ENCODE assay signal across 25 cellular contexts in genomic region chr3:10253731-10254130, GRCh38. TPM values are rescaled to one million over a fixed set of nuclear protein-coding genes. Genes with fewer than 3 reads are reported as not detected.
DNase-seq lines count a peak whose midpoint lies in the region; ATAC-seq and TF ChIP-seq lines count a peak whose summit lies in the region.
"Had no signal": no experiment of that assay in that cellular context is flagged by ENCODE, and none has a peak within 500 bp of the region (broad histone marks: within the 10 kb centered on the region; RNA-seq: fewer than 3 reads in every experiment).

No MANE protein-coding gene starts in this region.

- intact Hi-C loops in activated naive CD4-positive, alpha-beta T cell treated with anti-CD3 and anti-CD28 coated beads for 36 hours (cut with micrococcal nuclease): no loop called here

- H3K79me2 ChIP-seq in H9 (ENCODE audit: insufficient read depth, low read length): peaks cover 14% of the 10 kb centered on the region; the same call in 1 of the 2 replicates

- no peaks in the 10 kb centered on the region for H3K9me3 Mint-ChIP-seq in activated naive CD4-positive, alpha-beta T cell treated with anti-CD3 and anti-CD28 coated beads for 36 hours
- H3K9me3 Mint-ChIP-seq in activated naive CD4-positive, alpha-beta T cell treated with anti-CD3 and anti-CD28 coated beads, Interleukin-2, amount 50 U/mL, for 72 hours: peaks cover 0 to 4% of the 10 kb centered on the region in 2 donors
- H3K9me3 Mint-ChIP-seq in IgD-negative memory B cell (no peaks in the 10 kb centered on the region), progenitor cell of endocrine pancreas (ENCODE audit: low read depth) (no peaks in the 10 kb centered on the region), H9 (no peaks in the 10 kb centered on the region)
- H3K9me3 Mint-ChIP-seq in effector memory CD8-positive, alpha-beta T cell: no peaks in the 10 kb centered on the region
- H3K9me3 Mint-ChIP-seq: activated B cell treated with CpG ODN at 0.5 μM for 24 hours, brain had no signal

- H3K27me3 ChIP-seq in H9 (ENCODE audit: insufficient read depth, low read length): no peaks in the 10 kb centered on the region
- H3K27me3 ChIP-seq: heart left ventricle, thyroid gland had no signal

- CTCF ChIA-PET in activated naive CD4-positive, alpha-beta T cell treated with anti-CD3 and anti-CD28 coated beads for 36 hours (lab: Charles Lee): interaction anchor here (0.6 to 2.6 kb wide), 2 partner anchors 10 to 56 kb away, joined by 3 to 14 read pairs; no protein-coding TSS in a partner anchor

- H4K8ac ChIP-seq in H9 (replicated peaks; ENCODE audit: insufficient read length, low read depth, low read length): no peak overlapping the region

- H3K4ac ChIP-seq in H9 (ENCODE audit: low read depth, low read length): no peak overlapping the region

- no peak overlapping the region for H3K23ac ChIP-seq in H9 (ENCODE audit: insufficient read length, low read depth, low read length)

- no peak overlapping the region for H4K91ac ChIP-seq in H9 (ENCODE audit: insufficient read length, low read depth, low read length)

- no peak overlapping the region for H2BK20ac ChIP-seq in H9 (ENCODE audit: low read depth, low read length, poor library complexity, severe bottlenecking)

- H3K27ac Mint-ChIP-seq in activated naive CD4-positive, alpha-beta T cell treated with anti-CD3 and anti-CD28 coated beads for 36 hours: peak overlapping the region; percentile 65
- H3K27ac Mint-ChIP-seq in activated naive CD4-positive, alpha-beta T cell treated with anti-CD3 and anti-CD28 coated beads, Interleukin-2, amount 50 U/mL, for 72 hours: peak overlapping the region in 1 of 2 donors; percentile 89
- H3K27ac Mint-ChIP-seq in IgD-negative memory B cell: peak overlapping the region in 2 of 3 donors; percentile 64 to 69
- H3K27ac Mint-ChIP-seq in effector memory CD8-positive, alpha-beta T cell: peak overlapping the region; percentile 75 to 78
- H3K27ac Mint-ChIP-seq in progenitor cell of endocrine pancreas: peak overlapping the region; percentile 33
- no peak overlapping the region for H3K27ac Mint-ChIP-seq in H9
- H3K27ac Mint-ChIP-seq: brain had no signal

- H2AFZ ChIP-seq in H9 (ENCODE audit: low read length): no peak overlapping the region

- no peak overlapping the region for H3K4me2 ChIP-seq in H9 (ENCODE audit: insufficient read depth, insufficient read length, low read length)

- no peak for TF ChIP-seq CTCF in progenitor cell of endocrine pancreas (IDR thresholded peaks at IDR 0.05; ENCODE audit: unreplicated experiment)
- TF ChIP-seq CTCF in H9 (conservative IDR thresholded peaks at IDR 0.05): no peak

- no peak overlapping the region for H2BK120ac ChIP-seq in H9 (ENCODE audit: low read depth, low read length, poor library complexity, severe bottlenecking)

- no peak for ATAC-seq in activated naive CD4-positive, alpha-beta T cell treated with anti-CD3 and anti-CD28 coated beads, Interleukin-2, amount 50 U/mL, for 72 hours
- no peak for ATAC-seq in effector memory CD8-positive, alpha-beta T cell (replicated peaks)
- ATAC-seq in GM19395 (IDR thresholded peaks at IDR 0.05; ENCODE audit: unreplicated experiment): no peak
- ATAC-seq: activated CD8-positive, alpha-beta memory T cell treated with anti-CD3 and anti-CD28 coated beads, Interleukin-2, amount 10 ng/mL, durations not matched to agents 7 days and 5 days; right cardiac atrium had no signal

- H3K4me3 Mint-ChIP-seq in activated naive CD4-positive, alpha-beta T cell treated with anti-CD3 and anti-CD28 coated beads for 36 hours: no peak overlapping the region
- H3K4me3 Mint-ChIP-seq in IgD-negative memory B cell: peak overlapping the region in 2 of 4 donors; percentile 57 to 65
- H3K4me3 Mint-ChIP-seq in effector memory CD8-positive, alpha-beta T cell: peak overlapping the region; percentile 36 to 60
- H3K4me3 Mint-ChIP-seq in progenitor cell of endocrine pancreas (ENCODE audit: low read depth): no peak overlapping the region
- H3K4me3 Mint-ChIP-seq in H9: no peak overlapping the region
- H3K4me3 Mint-ChIP-seq: activated B cell treated with CpG ODN at 0.5 μM for 24 hours; activated CD8-positive, alpha-beta memory T cell treated with anti-CD3 and anti-CD28 coated beads, Interleukin-2, amount 10 ng/mL, durations not matched to agents 7 days and 5 days; brain had no signal

- H3K4me1 ChIP-seq in H9 (ENCODE audit: insufficient read depth, low read length): peaks cover 3% of the 10 kb centered on the region; the same call in 1 of the 2 replicates

- H3K9me3 ChIP-seq in H9 (ENCODE audit: control insufficient read depth, low read depth, low read length): no peaks in the 10 kb centered on the region
- H3K9me3 ChIP-seq: heart left ventricle, thyroid gland had no signal

- no peak overlapping the region for H3K56ac ChIP-seq in H9 (ENCODE audit: insufficient read length, low read depth, low read length)

- H4K5ac ChIP-seq in H9 (ENCODE audit: insufficient read length, low read depth, low read length): no peak overlapping the region

- no peak overlapping the region for H3T11ph ChIP-seq in H9 (ENCODE audit: low read length)

- peaks cover 61% of the 10 kb centered on the region for H3K36me3 Mint-ChIP-seq in activated naive CD4-positive, alpha-beta T cell treated with anti-CD3 and anti-CD28 coated beads for 36 hours (ENCODE audit: low read depth)
- H3K36me3 Mint-ChIP-seq in activated naive CD4-positive, alpha-beta T cell treated with anti-CD3 and anti-CD28 coated beads, Interleukin-2, amount 50 U/mL, for 72 hours: peaks cover 46 to 74% of the 10 kb centered on the region in 2 donors
- H3K36me3 Mint-ChIP-seq in IgD-negative memory B cell (peaks cover 8% of the 10 kb centered on the region), progenitor cell of endocrine pancreas (ENCODE audit: insufficient read depth) (peaks cover 22% of the 10 kb centered on the region), H9 (ENCODE audit: insufficient read depth in 1 of 3, low read depth in 3 of 3) (peaks cover 45 to 77% (median 61%) of the 10 kb centered on the region in 3 experiments)
- H3K36me3 Mint-ChIP-seq in effector memory CD8-positive, alpha-beta T cell (ENCODE audit: insufficient read depth): peaks cover 70% of the 10 kb centered on the region

- no peak overlapping the region for H2AK5ac ChIP-seq in H9 (ENCODE audit: insufficient read length, low read length)

- H2BK5ac ChIP-seq in H9 (ENCODE audit: insufficient read length, low read length): no peak overlapping the region

- WGBS in H9 (ENCODE audit: extremely low coverage, insufficient read length, low lambda C conversion rate): no CpG with 5 or more reads among the region's 3 CpGs

- H3K27me3 Mint-ChIP-seq in activated naive CD4-positive, alpha-beta T cell treated with anti-CD3 and anti-CD28 coated beads for 36 hours (ENCODE audit: low read depth): no peaks in the 10 kb centered on the region
- H3K27me3 Mint-ChIP-seq in IgD-negative memory B cell (no peaks in the 10 kb centered on the region), progenitor cell of endocrine pancreas (no peaks in the 10 kb centered on the region), H9 (ENCODE audit: low read depth) (no peaks in the 10 kb centered on the region; the same call in 1 of the 2 replicates)
- no peaks in the 10 kb centered on the region for H3K27me3 Mint-ChIP-seq in effector memory CD8-positive, alpha-beta T cell
- H3K27me3 Mint-ChIP-seq: activated B cell treated with CpG ODN at 0.5 μM for 24 hours; activated CD8-positive, alpha-beta memory T cell treated with anti-CD3 and anti-CD28 coated beads, Interleukin-2, amount 10 ng/mL, durations not matched to agents 7 days and 5 days had no signal

- H3K27ac ChIP-seq in H9 (ENCODE audit: insufficient read length, low read depth, low read length): no peak overlapping the region
- H3K27ac ChIP-seq: coronary artery, heart left ventricle, thyroid gland had no signal

- no peak overlapping the region for H2BK15ac ChIP-seq in H9 (ENCODE audit: low read depth, low read length)

- H4K20me1 ChIP-seq in H9 (ENCODE audit: control insufficient read depth, insufficient read depth, insufficient read length): no peaks in the 10 kb centered on the region

- no peak for DNase-seq in activated naive CD4-positive, alpha-beta T cell treated with anti-CD3 and anti-CD28 coated beads for 36 hours
- DNase-seq in activated naive CD4-positive, alpha-beta T cell treated with anti-CD3 and anti-CD28 coated beads, Interleukin-2, amount 50 U/mL, for 72 hours (ENCODE audit: low spot score in 2 of 2): no peak
- no peak for DNase-seq in effector memory CD8-positive, alpha-beta T cell
- no peak for DNase-seq in progenitor cell of endocrine pancreas (ENCODE audit: low spot score, unreplicated experiment)
- DNase-seq in SIG-M5 treated with dmso at 0.1 percent for 504 hours (lab: John Stamatoyannopoulos, UW; ENCODE audit: unreplicated experiment): no peak
- no peak for DNase-seq in H9
- DNase-seq: activated B cell treated with CpG ODN at 0.5 μM for 24 hours; activated CD8-positive, alpha-beta memory T cell treated with anti-CD3 and anti-CD28 coated beads, Interleukin-2, amount 10 ng/mL, durations not matched to agents 7 days and 5 days; activated naive CD4-positive, alpha-beta T cell treated with anti-CD3 and anti-CD28 coated beads, Interleukin-2, amount 50 U/mL, for 16 hours; COR-L47; EL; heart left ventricle; Karpas-422; NCI-H1048; NCI-H2081; right cardiac atrium; stimulated activated CD4-positive, alpha-beta T cell treated with anti-CD3 and anti-CD28 coated beads, Interleukin-15, amount 100 ng/mL, for 24 hours; thyroid gland had no signal

- H3K23me2 ChIP-seq in H9 (ENCODE audit: insufficient read length, low read depth, low read length, poor library complexity, severe bottlenecking): peaks cover 12% of the 10 kb centered on the region

- peaks cover 73% of the 10 kb centered on the region for H3K4me1 Mint-ChIP-seq in activated naive CD4-positive, alpha-beta T cell treated with anti-CD3 and anti-CD28 coated beads for 36 hours (ENCODE audit: low read depth)
- peaks cover 32 to 48% (median 35%) of the 10 kb centered on the region in 3 donors for H3K4me1 Mint-ChIP-seq in IgD-negative memory B cell
- H3K4me1 Mint-ChIP-seq in effector memory CD8-positive, alpha-beta T cell (ENCODE audit: low read depth in 2 of 2): peaks cover 64 to 72% of the 10 kb centered on the region in 2 donors
- peaks cover 18% of the 10 kb centered on the region for H3K4me1 Mint-ChIP-seq in progenitor cell of endocrine pancreas (ENCODE audit: low read depth)
- H3K4me1 Mint-ChIP-seq in H9: peaks cover 19 to 21% of the 10 kb centered on the region in 2 experiments

- H3K18ac ChIP-seq in H9 (ENCODE audit: insufficient read length, low read depth, low read length): no peak overlapping the region

- no peak overlapping the region for H3K9ac ChIP-seq in H9 (ENCODE audit: extremely low read depth, insufficient read length, low read length)

- no peak overlapping the region for H2BK12ac ChIP-seq in H9 (ENCODE audit: insufficient read length, low read depth, low read length)

- H3K79me1 ChIP-seq in H9 (ENCODE audit: insufficient read depth, low read depth, low read length, poor library complexity, severe bottlenecking): no peaks in the 10 kb centered on the region

- no peak overlapping the region for H3K14ac ChIP-seq in H9 (ENCODE audit: insufficient read depth, low read length)

RNA-seq across cellular contexts. Expression of gene TATDN2, which starts 5.5 kb away (rescaled TPM):
- 10 to 100 TPM; 25.8 to 28.1 TPM for total RNA-seq in activated naive CD4-positive, alpha-beta T cell treated with anti-CD3 and anti-CD28 coated beads for 36 hours
- 10 to 100 TPM; 40.8 to 56.3 TPM for total RNA-seq in activated naive CD4-positive, alpha-beta T cell treated with anti-CD3 and anti-CD28 coated beads, Interleukin-2, amount 50 U/mL, for 72 hours
- 11.6 TPM for polyA plus RNA-seq in IgD-negative memory B cell
- total RNA-seq in progenitor cell of endocrine pancreas: 34.5 and 35.5 TPM in 2 replicates
- total RNA-seq in H9 (2021): 34.4 and 34.5 TPM in 2 replicates

RNA-seq across cellular contexts. Expression of gene GHRL, which starts 39.0 kb away (rescaled TPM):
- total RNA-seq in activated naive CD4-positive, alpha-beta T cell treated with anti-CD3 and anti-CD28 coated beads for 36 hours: not detected
- not detected for total RNA-seq in activated naive CD4-positive, alpha-beta T cell treated with anti-CD3 and anti-CD28 coated beads, Interleukin-2, amount 50 U/mL, for 72 hours
- polyA plus RNA-seq in IgD-negative memory B cell: 1.5 TPM
- total RNA-seq in progenitor cell of endocrine pancreas (31.8 and 45.8 TPM in 2 replicates), H9 (2021) (1.3 TPM in 1 of 2 replicates, not detected in the other)
- total RNA-seq: endothelial cell of umbilical vein, lower leg skin, NCI-H460, right cardiac atrium had no signal
- polyA plus RNA-seq: endothelial cell of umbilical vein had no signal

Comparison
In these comparisons a context has a peak if more than half of its experiments do, and no peak if none do; other contexts are left out.
1. H3K27ac Mint-ChIP-seq: peak in activated naive CD4-positive, alpha-beta T cell treated with anti-CD3 and anti-CD28 coated beads for 36 hours (single experiment), IgD-negative memory B cell (2 of 3), effector memory CD8-positive, alpha-beta T cell (2 of 2) and progenitor cell of endocrine pancreas (single experiment); none in H9 (0 of 3).
2. H3K4me3 Mint-ChIP-seq: peak in effector memory CD8-positive, alpha-beta T cell (2 of 2); none in activated naive CD4-positive, alpha-beta T cell treated with anti-CD3 and anti-CD28 coated beads for 36 hours (single experiment), progenitor cell of endocrine pancreas (single experiment) and H9 (0 of 2).
3. RNA of gene GHRL, which starts 39.0 kb away (total RNA-seq): 31.8 to 45.8 TPM in progenitor cell of endocrine pancreas; 1.3 TPM in H9, not detected in activated naive CD4-positive, alpha-beta T cell treated with anti-CD3 and anti-CD28 coated beads for 36 hours and not detected in activated naive CD4-positive, alpha-beta T cell treated with anti-CD3 and anti-CD28 coated beads, Interleukin-2, amount 50 U/mL, for 72 hours; every median in the first group is over 10 times any median in the second.